ENCODE assay signal across 27 cellular contexts in genomic region chr16:9406039-9406438, GRCh38.
"Had no signal": no experiment of that assay in that cellular context is flagged by ENCODE, and none has a peak within 500 bp of the region (broad histone marks: within the 10 kb centered on the region; RNA-seq: fewer than 3 reads in every experiment).

No MANE protein-coding gene starts in this region.

- H3K4me3 ChIP-seq: coronary artery, dorsolateral prefrontal cortex, esophagus squamous epithelium, gastrocnemius medialis, heart right ventricle, left lung, lower lobe of right lung, mucosa of descending colon had no signal

- H3K4me1 Mint-ChIP-seq: naive B cell had no signal

- H3K4me3 Mint-ChIP-seq: mesothelial cell of epicardium, naive B cell had no signal

- H3K27ac ChIP-seq: coronary artery, epithelial cell of prostate, esophagus squamous epithelium, gastrocnemius medialis, heart right ventricle, left lung, lower lobe of right lung had no signal

- H3K36me3 ChIP-seq: esophagus squamous epithelium, gastrocnemius medialis, heart right ventricle, left lung, lower lobe of right lung had no signal

- H3K9me3 ChIP-seq: esophagus squamous epithelium, gastrocnemius medialis, heart right ventricle, left lung, lower lobe of right lung, mucosa of descending colon had no signal

- H3K27me3 ChIP-seq: dorsolateral prefrontal cortex, esophagus squamous epithelium, gastrocnemius medialis, left lung had no signal

- DNase-seq: dermis blood vessel endothelial cell; dorsolateral prefrontal cortex; effector CD4-positive, alpha-beta T cell; effector memory CD4-positive, alpha-beta T cell; erythroblast; esophagus squamous epithelium; foreskin fibroblast; foreskin melanocyte; gastrocnemius medialis; glutamatergic neuron; head of caudate nucleus; heart right ventricle; hippocampal formation; left cardiac atrium; left lung; left ventricle myocardium superior; lower lobe of right lung; mesenchymal stem cell; mucosa of descending colon; naive B cell had no signal

- H3K4me1 ChIP-seq: esophagus squamous epithelium, gastrocnemius medialis, heart right ventricle, lower lobe of right lung had no signal

- FAIRE-seq: colon, endometrium, islet of Langerhans, keratinocyte had no signal

- H3K36me3 Mint-ChIP-seq: mesothelial cell of epicardium, naive B cell had no signal

- H3K9me3 Mint-ChIP-seq: mesothelial cell of epicardium had no signal

- H3K27ac Mint-ChIP-seq: mesothelial cell of epicardium, naive B cell had no signal
